In the genomic region with DNA sequence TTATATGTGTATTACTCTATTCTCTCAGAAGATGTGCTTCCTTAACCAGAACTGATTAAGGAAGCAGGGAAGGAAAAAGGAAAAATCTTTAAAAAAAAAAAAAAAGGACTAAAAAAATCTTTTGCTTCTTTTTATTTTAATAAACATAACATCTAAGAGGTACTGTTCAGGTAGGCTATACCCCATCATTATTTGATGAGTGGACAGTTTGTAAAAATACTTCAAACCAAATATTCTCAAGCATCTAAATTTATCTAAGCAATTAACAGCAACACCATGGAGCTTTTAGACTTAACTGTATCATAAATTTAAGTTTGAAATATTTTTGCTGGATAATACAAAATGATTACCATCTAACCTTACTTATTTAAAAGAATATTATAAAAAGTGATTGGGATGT, we compare ENCODE assay signal across 32 cellular contexts.
"Had no signal": no experiment of that assay in that cellular context is flagged by ENCODE, and none has a peak within 500 bp of the region (broad histone marks: within the 10 kb centered on the region; RNA-seq: fewer than 3 reads in every experiment).

No MANE protein-coding gene starts in this region.

- H3K9me3 ChIP-seq: adrenal gland, body of pancreas, breast epithelium had no signal

- H3K4me3 ChIP-seq: adrenal gland, body of pancreas, breast epithelium had no signal

- DNase-seq: activated B cell treated with CpG ODN at 0.5 μM for 24 hours; activated CD4-positive, alpha-beta memory T cell treated with anti-CD3 and anti-CD28 coated beads for 36 hours; activated CD4-positive, alpha-beta T cell treated with anti-CD3 and anti-CD28 coated beads for 4 hours; activated CD4-positive, alpha-beta T cell treated with anti-CD3 and anti-CD28 coated beads, Interleukin-2, amount 10 ng/mL, durations not matched to agents 24 days and 14 days; activated CD4-positive, alpha-beta T cell treated with anti-CD3 and anti-CD28 coated beads, Interleukin-2, amount 50 U/mL, for 1 hour; activated CD4-positive, alpha-beta T cell treated with anti-CD3 and anti-CD28 coated beads, Interleukin-2, amount 50 U/mL, for 4 hours; activated CD4-positive, CD25-positive, alpha-beta regulatory T cell treated with anti-CD3 and anti-CD28 coated beads, Interleukin-2, amount 50 U/mL, for 72 hours; activated CD8-positive, alpha-beta memory T cell treated with anti-CD3 and anti-CD28 coated beads, Interleukin-2, amount 50 U/mL, for 4 hours; activated CD8-positive, alpha-beta T cell treated with anti-CD3 and anti-CD28 coated beads for 36 hours; activated effector memory CD4-positive, alpha-beta T cell treated with anti-CD3 and anti-CD28 coated beads, Interleukin-2, amount 50 U/mL, for 16 hours; activated gamma-delta T cell treated with Interleukin-2 at 50 U/mL for 16 hours; activated naive CD4-positive, alpha-beta T cell; activated naive CD4-positive, alpha-beta T cell treated with anti-CD3 and anti-CD28 coated beads for 36 hours; activated naive CD4-positive, alpha-beta T cell treated with anti-CD3 and anti-CD28 coated beads, Interleukin-2, amount 50 U/mL, for 16 hours; activated naive CD8-positive, alpha-beta T cell treated with anti-CD3 and anti-CD28 coated beads for 36 hours; activated T-cell treated with anti-CD3 and anti-CD28 coated beads for 4 hours; activated T-cell treated with anti-CD3 and anti-CD28 coated beads, Interleukin-2, amount 50 U/mL, for 1 hour; activated T-cell treated with anti-CD3 and anti-CD28 coated beads, Interleukin-2, amount 50 U/mL, for 4 hours; activated T-cell treated with anti-CD3 and anti-CD28 coated beads, Interleukin-2, amount 50 U/mL, for 72 hours; adrenal gland; amniotic stem cell; aorta; body of pancreas; brain microvascular endothelial cell; central memory CD4-positive, alpha-beta T cell; T-helper 2 cell; T-helper 9 cell had no signal

- FAIRE-seq: astrocyte had no signal

- H3K27ac ChIP-seq: adrenal gland, body of pancreas, brain microvascular endothelial cell, breast epithelium, VCaP had no signal

- H3K4me1 ChIP-seq: adrenal gland, body of pancreas, breast epithelium had no signal

- ATAC-seq: activated CD8-positive, alpha-beta T cell treated with anti-CD3 and anti-CD28 coated beads for 36 hours; activated naive CD4-positive, alpha-beta T cell treated with anti-CD3 and anti-CD28 coated beads, Interleukin-2, amount 50 U/mL, for 72 hours; activated T-cell treated with anti-CD3 and anti-CD28 coated beads, Interleukin-2, amount 50 U/mL, for 4 hours; activated T-cell treated with anti-CD3 and anti-CD28 coated beads, Interleukin-2, amount 50 U/mL, for 72 hours; activated T-helper 17 cell treated with anti-CD3 and anti-CD28 coated beads, Interleukin-2, amount 50 U/mL, for 72 hours; body of pancreas had no signal

- H3K36me3 ChIP-seq: adrenal gland, brain microvascular endothelial cell, breast epithelium had no signal

- H3K27me3 ChIP-seq: adrenal gland, body of pancreas, brain microvascular endothelial cell, breast epithelium had no signal
